15 cellular contexts compared by ENCODE assay signal in genomic region chr10:125127110-125127509, GRCh38. TPM values are rescaled to one million over a fixed set of nuclear protein-coding genes. Genes with fewer than 3 reads are reported as not detected.
DNase-seq lines count a peak whose midpoint lies in the region; ATAC-seq and TF ChIP-seq lines count a peak whose summit lies in the region.
"Had no signal": no experiment of that assay in that cellular context is flagged by ENCODE, and none has a peak within 500 bp of the region (broad histone marks: within the 10 kb centered on the region; RNA-seq: fewer than 3 reads in every experiment).

No MANE protein-coding gene starts in this region.

- H3K27me3 Mint-ChIP-seq in endothelial cell (ENCODE audit: unreplicated experiment) (no peaks in the 10 kb centered on the region), CD14-positive monocyte (ENCODE audit: low read depth in 3 of 3) (no peaks in the 10 kb centered on the region)
- H3K27me3 Mint-ChIP-seq in natural killer cell treated with Interleukin-12 subunit alpha and Interleukin-12 subunit beta and Interleukin-15 and Interleukin-18, amount 100 ng/mL, for 72 hours, result no peaks in the 10 kb centered on the region

- no peak for ATAC-seq in natural killer cell treated with Interleukin-12 subunit alpha and Interleukin-12 subunit beta and Interleukin-15 and Interleukin-18, amount 100 ng/mL, for 72 hours
- no peak for ATAC-seq in upper lobe of right lung
- ATAC-seq: PC-3 had no signal

- TF ChIP-seq CTCF in endothelial cell (IDR thresholded peaks at IDR 0.05; ENCODE audit: unreplicated experiment) (no peak), upper lobe of right lung (IDR thresholded peaks at IDR 0.05) (no peak), CD14-positive monocyte (IDR thresholded peaks at IDR 0.05) (no peak)

- H3K9me3 Mint-ChIP-seq in endothelial cell (ENCODE audit: unreplicated experiment) (no peaks in the 10 kb centered on the region), CD14-positive monocyte (peaks cover 0 to 5% (median 0%) of the 10 kb centered on the region in 7 donors)
- H3K9me3 Mint-ChIP-seq in natural killer cell treated with Interleukin-12 subunit alpha and Interleukin-12 subunit beta and Interleukin-15 and Interleukin-18, amount 100 ng/mL, for 72 hours, result no peaks in the 10 kb centered on the region

- intact Hi-C loops in upper lobe of right lung (cut with DNase I) (no loop called here), CD14-positive monocyte (cut with micrococcal nuclease) (no loop called here)

- H3K4me1 Mint-ChIP-seq in endothelial cell (ENCODE audit: unreplicated experiment) (peaks cover 52% of the 10 kb centered on the region), CD14-positive monocyte (peaks cover 12% of the 10 kb centered on the region)
- H3K4me1 Mint-ChIP-seq in natural killer cell treated with Interleukin-12 subunit alpha and Interleukin-12 subunit beta and Interleukin-15 and Interleukin-18, amount 100 ng/mL, for 72 hours (ENCODE audit: low read depth in 2 of 2), result peaks cover 61 to 80% of the 10 kb centered on the region in 2 donors

- peaks cover 43% of the 10 kb centered on the region for H3K36me3 Mint-ChIP-seq in endothelial cell (ENCODE audit: low read depth, unreplicated experiment)
- H3K36me3 Mint-ChIP-seq in natural killer cell treated with Interleukin-12 subunit alpha and Interleukin-12 subunit beta and Interleukin-15 and Interleukin-18, amount 100 ng/mL, for 72 hours, result no peaks in the 10 kb centered on the region
- H3K36me3 Mint-ChIP-seq in CD14-positive monocyte, result peaks cover 38 to 60% of the 10 kb centered on the region in 2 donors

- peak; percentile 13 for DNase-seq in NCI-H510A treated with DMSO at 0.1 percent for 48 hours (lab: John Stamatoyannopoulos, UW)
- no peak for DNase-seq in NCI-H510A (lab: John Stamatoyannopoulos, UW)
- DNase-seq in endothelial cell (ENCODE audit: low spot score), result no peak
- no peak for DNase-seq in natural killer cell treated with Interleukin-12 subunit alpha and Interleukin-12 subunit beta and Interleukin-15 and Interleukin-18, amount 100 ng/mL, for 72 hours (ENCODE audit: low spot score)
- DNase-seq in upper lobe of right lung, result peak; percentile 30
- DNase-seq in GM03348 (ENCODE audit: low spot score), result no peak
- DNase-seq in CD14-positive monocyte (ENCODE audit: low spot score), result no peak
- no peak for DNase-seq in GM19238 (ENCODE audit: insufficient read length, low spot score)
- DNase-seq: 8988T, NCI-H1930, NCI-H2171, NCI-H446 treated with DMSO at 0.1 percent for 48 hours, NCI-H774, PC-3 had no signal

- H3K9me3 ChIP-seq in upper lobe of right lung, result no peaks in the 10 kb centered on the region
- H3K9me3 ChIP-seq: SJSA1 had no signal

- H3K36me3 ChIP-seq in upper lobe of right lung, result peaks cover 6% of the 10 kb centered on the region

- no peak overlapping the region for H3K4me3 ChIP-seq in upper lobe of right lung
- H3K4me3 ChIP-seq: SJSA1 had no signal

- H3K27ac ChIP-seq in upper lobe of right lung, result no peak overlapping the region
- H3K27ac ChIP-seq: SJSA1 had no signal

- peaks cover 15% of the 10 kb centered on the region for H3K4me1 ChIP-seq in upper lobe of right lung

- peak overlapping the region; percentile 12 for H3K4me3 Mint-ChIP-seq in endothelial cell (ENCODE audit: unreplicated experiment)
- no peak overlapping the region for H3K4me3 Mint-ChIP-seq in natural killer cell treated with Interleukin-12 subunit alpha and Interleukin-12 subunit beta and Interleukin-15 and Interleukin-18, amount 100 ng/mL, for 72 hours
- no peak overlapping the region for H3K4me3 Mint-ChIP-seq in CD14-positive monocyte

- H3K27ac Mint-ChIP-seq in endothelial cell (ENCODE audit: unreplicated experiment) (peak overlapping the region; percentile 2), CD14-positive monocyte (peak overlapping the region in 2 of 7 donors; percentile 5 to 17)
- H3K27ac Mint-ChIP-seq in natural killer cell treated with Interleukin-12 subunit alpha and Interleukin-12 subunit beta and Interleukin-15 and Interleukin-18, amount 100 ng/mL, for 72 hours, result peak overlapping the region; percentile 12 to 47

- no peaks in the 10 kb centered on the region for H3K27me3 ChIP-seq in upper lobe of right lung
- H3K27me3 ChIP-seq: SJSA1 had no signal

RNA-seq across cellular contexts. Expression of gene CTBP2, which starts 33.3 kb away (rescaled TPM):
- total RNA-seq in endothelial cell (ENCODE audit: unreplicated experiment), result 145 TPM
- total RNA-seq in natural killer cell treated with Interleukin-12 subunit alpha and Interleukin-12 subunit beta and Interleukin-15 and Interleukin-18, amount 100 ng/mL, for 72 hours, result 10 to 100 TPM; 61.3 to 76.4 TPM
- 66.7 TPM for total RNA-seq in upper lobe of right lung
- polyA plus RNA-seq in CD14-positive monocyte, result 10 to 100 TPM; 40.9 to 41.1 TPM

Comparison
In these comparisons a context has a peak if more than half of its experiments do, and no peak if none do; other contexts are left out.
1. DNase-seq: peak in NCI-H510A treated with DMSO at 0.1 percent for 48 hours (single experiment) and upper lobe of right lung (single experiment); none in NCI-H510A (single experiment), endothelial cell (single experiment), natural killer cell treated with Interleukin-12 subunit alpha and Interleukin-12 subunit beta and Interleukin-15 and Interleukin-18, amount 100 ng/mL, for 72 hours (single experiment), GM03348 (single experiment), CD14-positive monocyte (single experiment) and GM19238 (single experiment).